9 cellular contexts compared by ENCODE assay signal in the genomic region with DNA sequence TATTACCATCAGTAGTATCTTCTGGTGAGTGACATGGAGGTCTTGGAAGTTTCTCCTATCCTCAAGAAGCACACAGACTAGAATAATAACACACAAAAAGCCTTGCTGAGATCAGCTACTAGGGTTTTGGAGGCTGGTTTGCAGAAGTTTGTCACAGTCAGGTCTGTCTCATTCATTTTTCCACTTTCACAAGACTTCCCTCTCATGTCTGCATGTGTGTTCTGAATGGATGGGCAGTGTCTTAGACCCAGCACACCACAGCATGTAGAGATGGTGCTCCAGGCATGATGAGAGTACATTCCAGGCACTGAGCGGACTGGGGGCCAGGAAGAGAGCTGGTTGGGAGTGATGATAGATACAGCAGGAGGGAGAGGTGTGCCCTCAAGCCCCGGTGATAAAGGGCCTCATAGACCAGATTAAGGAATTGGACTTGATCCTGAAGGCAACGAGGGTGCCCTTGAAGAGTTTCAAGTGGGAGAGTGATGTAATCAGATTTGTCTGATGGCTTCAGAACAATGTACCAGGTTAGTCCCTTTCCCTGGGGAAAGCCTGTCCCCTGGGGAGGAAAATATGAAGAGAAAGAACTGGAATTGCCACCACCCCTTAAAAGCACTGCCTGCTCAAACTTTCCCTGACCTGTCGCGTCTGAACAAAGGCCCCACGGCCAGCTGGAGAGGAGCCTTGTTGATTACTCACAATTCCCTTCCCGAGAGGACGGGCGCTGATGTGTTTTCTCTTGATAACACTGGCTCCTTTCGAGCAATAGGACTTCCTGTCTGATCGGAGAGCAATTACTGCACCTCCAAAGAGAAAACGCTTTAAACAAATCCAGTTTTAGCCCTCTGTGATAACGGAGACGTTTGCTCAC. TPM values are rescaled to one million over a fixed set of nuclear protein-coding genes. Genes with fewer than 3 reads are reported as not detected.
DNase-seq lines count a peak whose midpoint lies in the region; ATAC-seq and TF ChIP-seq lines count a peak whose summit lies in the region.
"Had no signal": no experiment of that assay in that cellular context is flagged by ENCODE, and none has a peak within 500 bp of the region (broad histone marks: within the 10 kb centered on the region; RNA-seq: fewer than 3 reads in every experiment).

No MANE protein-coding gene starts in this region.

- no peaks in the 10 kb centered on the region for H3K9me3 ChIP-seq in prostate gland

- no peak overlapping the region for H3K4me3 Mint-ChIP-seq in activated CD4-positive, alpha-beta memory T cell treated with anti-CD3 and anti-CD28 coated beads for 36 hours
- H3K4me3 Mint-ChIP-seq: effector memory CD8-positive, alpha-beta T cell had no signal

- TF ChIP-seq POLR2A in prostate gland (IDR thresholded peaks at IDR 0.05) = no peak

- no peak overlapping the region for H3K27ac Mint-ChIP-seq in activated CD4-positive, alpha-beta memory T cell treated with anti-CD3 and anti-CD28 coated beads for 36 hours
- H3K27ac Mint-ChIP-seq: effector memory CD8-positive, alpha-beta T cell had no signal

- POLR2A ChIA-PET in activated CD4-positive, alpha-beta memory T cell treated with anti-CD3 and anti-CD28 coated beads for 36 hours (lab: Charles Lee) = no interaction called here

- CTCF ChIA-PET in activated CD4-positive, alpha-beta memory T cell treated with anti-CD3 and anti-CD28 coated beads for 36 hours (lab: Charles Lee) = no interaction called here

- WGBS in prostate gland = 25% methylated on average over 14 of the region's 14 CpGs

- DNase-seq in Daoy (ENCODE audit: low read depth) (peak; percentile 66), OCI-M2 (lab: John Stamatoyannopoulos, UW; ENCODE audit: unreplicated experiment) (peak; percentile 67), foreskin keratinocyte (peak; percentile 21 to 50), prostate gland (ENCODE audit: low spot score) (peak; percentile 28)
- no peak for DNase-seq in activated CD4-positive, alpha-beta memory T cell treated with anti-CD3 and anti-CD28 coated beads for 36 hours
- DNase-seq: effector memory CD8-positive, alpha-beta T cell had no signal

- no peak overlapping the region for H3K27ac ChIP-seq in foreskin keratinocyte
- no peak overlapping the region for H3K27ac ChIP-seq in prostate gland

- intact Hi-C loops in prostate gland (cut with DNase I) = no loop called here
- intact Hi-C loops in activated CD4-positive, alpha-beta memory T cell treated with anti-CD3 and anti-CD28 coated beads for 36 hours (cut with micrococcal nuclease) = no loop called here

- peak; percentile 61 for ATAC-seq in foreskin keratinocyte
- ATAC-seq in HG03095 (IDR thresholded peaks at IDR 0.05; ENCODE audit: unreplicated experiment) = no peak
- no peak for ATAC-seq in HG03108 (IDR thresholded peaks at IDR 0.05; ENCODE audit: unreplicated experiment)
- no peak for ATAC-seq in HG02981 (IDR thresholded peaks at IDR 0.05; ENCODE audit: unreplicated experiment)
- ATAC-seq: effector memory CD8-positive, alpha-beta T cell had no signal

- H3K27me3 Mint-ChIP-seq in activated CD4-positive, alpha-beta memory T cell treated with anti-CD3 and anti-CD28 coated beads for 36 hours = peaks cover 1% of the 10 kb centered on the region

- no peak overlapping the region for H3K4me3 ChIP-seq in prostate gland

- no peaks in the 10 kb centered on the region for H3K36me3 ChIP-seq in prostate gland

- H3K4me1 Mint-ChIP-seq in activated CD4-positive, alpha-beta memory T cell treated with anti-CD3 and anti-CD28 coated beads for 36 hours (ENCODE audit: low read depth) = no peaks in the 10 kb centered on the region

- H3K27me3 ChIP-seq in foreskin keratinocyte (no peaks in the 10 kb centered on the region), prostate gland (replicated peaks; ENCODE audit: insufficient read depth) (no peaks in the 10 kb centered on the region)

- TF ChIP-seq CTCF in foreskin keratinocyte (conservative IDR thresholded peaks at IDR 0.05) (no peak), prostate gland (IDR thresholded peaks at IDR 0.05) (no peak)

- H3K4me1 ChIP-seq in foreskin keratinocyte (no peaks in the 10 kb centered on the region), prostate gland (replicated peaks) (no peaks in the 10 kb centered on the region)

- H3K36me3 Mint-ChIP-seq in activated CD4-positive, alpha-beta memory T cell treated with anti-CD3 and anti-CD28 coated beads for 36 hours = no peaks in the 10 kb centered on the region

- peaks cover 10% of the 10 kb centered on the region for H3K9me3 Mint-ChIP-seq in activated CD4-positive, alpha-beta memory T cell treated with anti-CD3 and anti-CD28 coated beads for 36 hours

RNA-seq across cellular contexts. Expression of gene LMO2, which starts 45.1 kb away (rescaled TPM):
- 2.0 and 6.0 TPM in 2 replicates for total RNA-seq in Daoy (2014; rRNA removed; shearing (Covaris generic))
- total RNA-seq in foreskin keratinocyte = 1.6 and 1.7 TPM in 2 replicates
- polyA plus RNA-seq in foreskin keratinocyte = 1.9 TPM in 2 replicates
- 10 to 100 TPM; 11.4 to 25.0 TPM for total RNA-seq in prostate gland
- total RNA-seq in activated CD4-positive, alpha-beta memory T cell treated with anti-CD3 and anti-CD28 coated beads for 36 hours = not detected
